14 cellular contexts compared by ENCODE assay signal in genomic region chr7:132402751-132403245, GRCh38.
DNase-seq lines count a peak whose midpoint lies in the region; ATAC-seq and TF ChIP-seq lines count a peak whose summit lies in the region.
"Had no signal": no experiment of that assay in that cellular context is flagged by ENCODE, and none has a peak within 500 bp of the region (broad histone marks: within the 10 kb centered on the region; RNA-seq: fewer than 3 reads in every experiment).

No MANE protein-coding gene starts in this region.

- TF ChIP-seq POLR2A in spleen (IDR thresholded peaks at IDR 0.05), result no peak

- no peak overlapping the region for H3K4me3 ChIP-seq in astrocyte of the cerebellum (ENCODE audit: low read depth, low read length)
- peak overlapping the region in 1 of 10 donors; percentile 1 for H3K4me3 ChIP-seq in heart right ventricle
- no peak overlapping the region for H3K4me3 ChIP-seq in spleen

- no peak overlapping the region for H3K27ac Mint-ChIP-seq in activated T-helper 1 cell treated with anti-CD3 and anti-CD28 coated beads, Interleukin-12 subunit alpha, Interleukin-12 subunit beta, Interleukin-2, Interleukin-4 antibody, amounts not matched to agents 30 ng/mL and 10 ng/mL and 1 ng/mL, durations not matched to agents 14 hours and 24 hours and 36 hours
- H3K27ac Mint-ChIP-seq: activated CD8-positive, alpha-beta T cell treated with anti-CD3 and anti-CD28 coated beads, Interleukin-2, amount 10 ng/mL, durations not matched to agents 7 days and 5 days; activated naive CD4-positive, alpha-beta T cell treated with anti-CD3 and anti-CD28 coated beads, Interleukin-2, amount 50 U/mL, for 24 hours; CD8-positive, alpha-beta memory T cell had no signal

- in situ Hi-C loops in astrocyte of the cerebellum (cut with HindIII; ENCODE audit: low sequenced_read_pairs), result loop anchor here (5.0 kb wide), 1 partner anchor 50 kb away; no protein-coding TSS in a partner anchor

- no peak overlapping the region for H3K4me3 Mint-ChIP-seq in activated T-helper 1 cell treated with anti-CD3 and anti-CD28 coated beads, Interleukin-12 subunit alpha, Interleukin-12 subunit beta, Interleukin-2, Interleukin-4 antibody, amounts not matched to agents 30 ng/mL and 10 ng/mL and 1 ng/mL, durations not matched to agents 14 hours and 24 hours and 36 hours
- H3K4me3 Mint-ChIP-seq: activated CD8-positive, alpha-beta T cell treated with anti-CD3 and anti-CD28 coated beads, Interleukin-2, amount 10 ng/mL, durations not matched to agents 7 days and 5 days; activated naive CD4-positive, alpha-beta T cell treated with anti-CD3 and anti-CD28 coated beads, Interleukin-2, amount 50 U/mL, for 24 hours; CD8-positive, alpha-beta memory T cell had no signal

- DNase-seq in NCI-H1092 (lab: John Stamatoyannopoulos, UW), result peak; percentile 45
- DNase-seq in astrocyte of the cerebellum (ENCODE audit: low read depth), result peak; percentile 96
- DNase-seq in heart right ventricle, result peak; percentile 32 to 42
- peak; percentile 63 for DNase-seq in spleen
- no peak for DNase-seq in islet precursor cell
- no peak for DNase-seq in GDM1 (lab: John Stamatoyannopoulos, UW)
- no peak for DNase-seq in activated T-helper 1 cell treated with anti-CD3 and anti-CD28 coated beads, Interleukin-12 subunit alpha, Interleukin-12 subunit beta, Interleukin-2, Interleukin-4 antibody, amounts not matched to agents 30 ng/mL and 10 ng/mL and 1 ng/mL, durations not matched to agents 14 hours and 24 hours and 36 hours (ENCODE audit: low spot score)
- no peak for DNase-seq in NCI-H226
- DNase-seq: activated CD8-positive, alpha-beta T cell treated with anti-CD3 and anti-CD28 coated beads, Interleukin-2, amount 10 ng/mL, durations not matched to agents 7 days and 5 days; CD8-positive, alpha-beta memory T cell; occipital lobe; PC-3; stimulated activated CD4-positive, alpha-beta T cell treated with anti-CD3 and anti-CD28 coated beads, Interleukin-4, amount 100 ng/mL, for 4 hours had no signal

- H3K27me3 ChIP-seq in heart right ventricle (no peaks in the 10 kb centered on the region), spleen (replicated peaks in 1 of 7) (peaks cover 0 to 5% (median 0%) of the 10 kb centered on the region in 7 donors)

- 39 to 60% methylated on average over 8 of the region's 8 CpGs for WGBS in heart right ventricle, 2 donors
- WGBS in spleen, 5 donors, result 64 to 80% (median 74%) methylated on average over 6 to 8 of the region's 8 CpGs

- H3K27ac ChIP-seq in heart right ventricle (peak overlapping the region in 8 of 10 donors; percentile 56 to 75 (median 62)), spleen (peak overlapping the region in 4 of 8 donors; percentile 13 to 50 (median 24))

- no peaks in the 10 kb centered on the region for H3K9me3 ChIP-seq in heart right ventricle
- no peaks in the 10 kb centered on the region for H3K9me3 ChIP-seq in spleen

- H3K9me3 Mint-ChIP-seq in activated T-helper 1 cell treated with anti-CD3 and anti-CD28 coated beads, Interleukin-12 subunit alpha, Interleukin-12 subunit beta, Interleukin-2, Interleukin-4 antibody, amounts not matched to agents 30 ng/mL and 10 ng/mL and 1 ng/mL, durations not matched to agents 14 hours and 24 hours and 36 hours, result peaks cover 5% of the 10 kb centered on the region
- H3K9me3 Mint-ChIP-seq: activated naive CD4-positive, alpha-beta T cell treated with anti-CD3 and anti-CD28 coated beads, Interleukin-2, amount 50 U/mL, for 24 hours had no signal

- no peaks in the 10 kb centered on the region for H3K36me3 ChIP-seq in heart right ventricle
- no peaks in the 10 kb centered on the region for H3K36me3 ChIP-seq in spleen

- ATAC-seq in heart right ventricle, result peak; percentile 44 to 89 (median 72)
- ATAC-seq: activated CD8-positive, alpha-beta T cell treated with anti-CD3 and anti-CD28 coated beads, Interleukin-2, amount 10 ng/mL, durations not matched to agents 7 days and 5 days; PC-3 had no signal

- TF ChIP-seq CTCF in astrocyte of the cerebellum (IDR thresholded peaks at IDR 0.05; ENCODE audit: low read depth, low read length, missing control alignments) (no peak), heart right ventricle (IDR thresholded peaks at IDR 0.05) (no peak), spleen (IDR thresholded peaks at IDR 0.05 in 8 of 11, conservative IDR thresholded peaks at IDR 0.05 in 3 of 11) (no peak)

- H3K4me1 Mint-ChIP-seq in activated T-helper 1 cell treated with anti-CD3 and anti-CD28 coated beads, Interleukin-12 subunit alpha, Interleukin-12 subunit beta, Interleukin-2, Interleukin-4 antibody, amounts not matched to agents 30 ng/mL and 10 ng/mL and 1 ng/mL, durations not matched to agents 14 hours and 24 hours and 36 hours (ENCODE audit: low read depth), result no peaks in the 10 kb centered on the region
- H3K4me1 Mint-ChIP-seq: activated naive CD4-positive, alpha-beta T cell treated with anti-CD3 and anti-CD28 coated beads, Interleukin-2, amount 50 U/mL, for 24 hours; CD8-positive, alpha-beta memory T cell had no signal

- peaks cover 13% of the 10 kb centered on the region for H3K27me3 Mint-ChIP-seq in activated T-helper 1 cell treated with anti-CD3 and anti-CD28 coated beads, Interleukin-12 subunit alpha, Interleukin-12 subunit beta, Interleukin-2, Interleukin-4 antibody, amounts not matched to agents 30 ng/mL and 10 ng/mL and 1 ng/mL, durations not matched to agents 14 hours and 24 hours and 36 hours (ENCODE audit: insufficient read depth)
- H3K27me3 Mint-ChIP-seq: activated naive CD4-positive, alpha-beta T cell treated with anti-CD3 and anti-CD28 coated beads, Interleukin-2, amount 50 U/mL, for 24 hours had no signal

- intact Hi-C loops in heart right ventricle (cut with DNase I), result loop anchor here in 3 of 10 donors (5.0 to 10.0 kb wide), 4 partner anchors 78 to 175 kb away; partner anchors contain the start of gene PLXNA4 (in 2 of the 3)
- intact Hi-C loops in spleen (cut with DNase I; ENCODE audit: low total_unique reads), result no loop called here
- intact Hi-C loops in activated T-helper 1 cell treated with anti-CD3 and anti-CD28 coated beads, Interleukin-12 subunit alpha, Interleukin-12 subunit beta, Interleukin-2, Interleukin-4 antibody, amounts not matched to agents 30 ng/mL and 10 ng/mL and 1 ng/mL, durations not matched to agents 14 hours and 24 hours and 36 hours (cut with micrococcal nuclease), result no loop called here

- H3K36me3 Mint-ChIP-seq in activated T-helper 1 cell treated with anti-CD3 and anti-CD28 coated beads, Interleukin-12 subunit alpha, Interleukin-12 subunit beta, Interleukin-2, Interleukin-4 antibody, amounts not matched to agents 30 ng/mL and 10 ng/mL and 1 ng/mL, durations not matched to agents 14 hours and 24 hours and 36 hours (ENCODE audit: low read depth), result no peaks in the 10 kb centered on the region
- H3K36me3 Mint-ChIP-seq: activated naive CD4-positive, alpha-beta T cell treated with anti-CD3 and anti-CD28 coated beads, Interleukin-2, amount 50 U/mL, for 24 hours had no signal

- H3K4me1 ChIP-seq in heart right ventricle, result peaks cover 6 to 64% (median 36%) of the 10 kb centered on the region in 9 donors
- peaks cover 0 to 23% (median 4%) of the 10 kb centered on the region in 6 donors for H3K4me1 ChIP-seq in spleen

Comparison
In these comparisons a context has a peak if more than half of its experiments do, and no peak if none do; other contexts are left out.
1. DNase-seq: peak in NCI-H1092 (single experiment), astrocyte of the cerebellum (single experiment), heart right ventricle (2 of 2) and spleen (single experiment); none in islet precursor cell (single experiment), GDM1 (single experiment), activated T-helper 1 cell treated with anti-CD3 and anti-CD28 coated beads, Interleukin-12 subunit alpha, Interleukin-12 subunit beta, Interleukin-2, Interleukin-4 antibody, amounts not matched to agents 30 ng/mL and 10 ng/mL and 1 ng/mL, durations not matched to agents 14 hours and 24 hours and 36 hours (single experiment) and NCI-H226 (single experiment).